5 cellular contexts compared by ENCODE assay signal in genomic region chr19:23313196-23313595, GRCh38.
"Had no signal": no experiment of that assay in that cellular context is flagged by ENCODE, and none has a peak within 500 bp of the region (broad histone marks: within the 10 kb centered on the region; RNA-seq: fewer than 3 reads in every experiment).

No MANE protein-coding gene starts in this region.

- H3K4me1 Mint-ChIP-seq: GM23338, H9, IgD-negative memory B cell had no signal

- H3K4me3 ChIP-seq: GM23338 had no signal

- DNase-seq: H9, HCEC 1CT, KBM-7 had no signal

- ATAC-seq: GM23338 had no signal

- H3K4me3 Mint-ChIP-seq: GM23338, H9, IgD-negative memory B cell had no signal

- H3K27ac Mint-ChIP-seq: GM23338, H9, IgD-negative memory B cell had no signal

- H3K4me2 ChIP-seq: GM23338 had no signal

- H2AFZ ChIP-seq: GM23338 had no signal

- H3K27me3 Mint-ChIP-seq: IgD-negative memory B cell had no signal
